8 cellular contexts compared by ENCODE assay signal in genomic region chr2:118202707-118203303, GRCh38.
DNase-seq lines count a peak whose midpoint lies in the region; TF ChIP-seq lines count a peak whose summit lies in the region.

No MANE protein-coding gene starts in this region.

- H3K36me3 ChIP-seq in tibial artery = no peaks in the 10 kb centered on the region

- peaks cover 0 to 18% of the 10 kb centered on the region in 2 donors for H3K27me3 ChIP-seq in tibial artery

- H3K27ac ChIP-seq in VCaP (no peak overlapping the region), tibial artery (no peak overlapping the region)

- no peaks in the 10 kb centered on the region for H3K9me3 ChIP-seq in tibial artery

- peak; percentile 86 for TF ChIP-seq CTCF in VCaP (conservative IDR thresholded peaks at IDR 0.05)
- peak; percentile 93 for TF ChIP-seq CTCF in choroid plexus epithelial cell (conservative IDR thresholded peaks at IDR 0.05; ENCODE audit: low read depth, low read length)
- peak; percentile 56 to 60 for TF ChIP-seq CTCF in tibial artery (IDR thresholded peaks at IDR 0.05)

- intact Hi-C loops in tibial artery (cut with DNase I; ENCODE audit: low total_unique reads) = loop anchor here (10.0 kb wide), 1 partner anchor 652 kb away; no protein-coding TSS in a partner anchor

- H3K4me1 ChIP-seq in tibial artery = no peaks in the 10 kb centered on the region

- H3K4me3 ChIP-seq in choroid plexus epithelial cell (ENCODE audit: low read depth, low read length) = no peak overlapping the region
- H3K4me3 ChIP-seq in tibial artery = no peak overlapping the region

- DNase-seq in SHP77 (lab: John Stamatoyannopoulos, UW) = peak; percentile 32 to 57
- DNase-seq in SHP77 treated with DMSO at 0.1 percent for 48 hours (lab: John Stamatoyannopoulos, UW) = no peak
- DNase-seq in H4 (ENCODE audit: low spot score) = peak; percentile 58
- DNase-seq in M059J (ENCODE audit: low read depth) = peak; percentile 38
- DNase-seq in choroid plexus epithelial cell (ENCODE audit: low read depth) = peak; percentile 74
- DNase-seq in lung microvascular endothelial cell (ENCODE audit: low read depth in 2 of 2) = peak; percentile 56 to 68
- peak in 1 of 2 donors; percentile 31 for DNase-seq in tibial artery
